ENCODE assay signal across 2 cellular contexts in the genomic region with DNA sequence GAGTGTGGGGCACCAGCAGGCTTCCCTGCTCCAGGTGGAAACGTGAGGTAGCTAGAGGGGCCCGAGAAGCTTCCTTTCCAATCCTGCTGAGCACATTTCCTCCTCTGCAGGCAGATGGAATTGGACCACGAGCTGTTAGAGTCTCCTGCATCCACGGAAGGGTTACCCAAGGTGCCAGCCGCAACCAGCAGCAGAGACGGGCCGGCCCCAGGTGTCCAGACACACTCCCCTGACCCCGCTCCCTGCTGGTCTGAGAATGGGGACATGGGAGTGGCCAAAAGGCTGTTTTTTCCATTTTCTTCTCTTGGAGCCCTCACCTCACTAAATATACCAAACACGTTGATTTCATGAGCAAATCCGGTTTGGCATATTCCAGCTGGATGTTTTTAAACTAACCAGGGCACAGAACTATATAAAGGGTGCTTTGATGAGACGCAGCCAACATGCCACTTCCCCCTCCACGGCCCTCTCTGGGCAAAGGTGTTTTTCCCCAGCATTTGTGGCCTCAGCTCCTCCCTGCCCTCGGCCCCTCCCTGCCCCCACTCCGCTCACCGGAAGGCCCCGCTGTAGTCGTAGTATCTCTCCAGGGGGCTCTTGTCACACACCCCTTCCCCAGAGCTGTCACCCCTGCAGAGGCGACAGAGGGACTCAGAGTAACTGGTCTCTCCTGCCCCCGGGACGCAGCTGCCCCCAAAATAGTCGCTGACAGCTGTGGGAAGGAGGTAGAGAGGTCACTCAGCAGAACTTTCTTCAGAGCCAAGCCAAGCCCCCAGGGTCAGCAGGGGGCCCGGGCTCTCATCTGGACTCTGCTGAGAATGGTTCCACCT.
TF ChIP-seq lines count a peak whose summit lies in the region.

No MANE protein-coding gene starts in this region.

TF ChIP-seq in K562, 482 proteins besides CTCF, POLR2A, EP300 and RAD21:
- TF ChIP-seq EZH2 (IDR thresholded peaks at IDR 0.05; ENCODE audit: borderline replicate concordance, low read depth, low read length), result no peak
- no peak for TF ChIP-seq ARID3A (IDR thresholded peaks at IDR 0.05; ENCODE audit: borderline replicate concordance, low read depth, low read length)
- TF ChIP-seq ZNF766 (CRISPR knock-in tag; conservative IDR thresholded peaks at IDR 0.05), result no peak
- TF ChIP-seq, protein P1, sequence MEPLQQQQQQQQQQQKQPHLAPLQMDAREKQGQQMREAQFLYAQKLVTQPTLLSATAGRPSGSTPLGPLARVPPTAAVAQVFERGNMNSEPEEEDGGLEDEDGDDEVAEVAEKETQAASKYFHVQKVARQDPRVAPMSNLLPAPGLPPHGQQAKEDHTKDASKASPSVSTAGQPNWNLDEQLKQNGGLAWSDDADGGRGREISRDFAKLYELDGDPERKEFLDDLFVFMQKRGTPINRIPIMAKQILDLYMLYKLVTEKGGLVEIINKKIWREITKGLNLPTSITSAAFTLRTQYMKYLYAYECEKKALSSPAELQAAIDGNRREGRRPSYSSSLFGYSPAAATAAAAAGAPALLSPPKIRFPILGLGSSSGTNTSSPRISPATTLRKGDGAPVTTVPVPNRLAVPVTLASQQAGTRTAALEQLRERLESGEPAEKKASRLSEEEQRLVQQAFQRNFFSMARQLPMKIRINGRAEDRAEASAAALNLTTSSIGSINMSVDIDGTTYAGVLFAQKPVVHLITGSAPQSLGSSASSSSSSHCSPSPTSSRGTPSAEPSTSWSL (CRISPR knock-in tag; IDR thresholded peaks at IDR 0.05; ENCODE audit: borderline replicate concordance), result no peak
- TF ChIP-seq ADNP (tag; IDR thresholded peaks at IDR 0.05), result no peak
- no peak for TF ChIP-seq CTBP1 (IDR thresholded peaks at IDR 0.05; ENCODE audit: borderline replicate concordance)
- no peak for TF ChIP-seq NFE2 (IDR thresholded peaks at IDR 0.05; ENCODE audit: low read depth)
- no peak for TF ChIP-seq ZNF696 (CRISPR knock-in tag; conservative IDR thresholded peaks at IDR 0.05)
- no peak for TF ChIP-seq KHSRP (IDR thresholded peaks at IDR 0.05)
- no peak for TF ChIP-seq POLR3A (IDR thresholded peaks at IDR 0.05; ENCODE audit: borderline replicate concordance, extremely low read depth, insufficient read depth, insufficient read length)

TF ChIP-seq in WTC11, 78 proteins besides CTCF, POLR2A, EP300 and RAD21:
- TF ChIP-seq NR3C1 (CRISPR knock-in tag; conservative IDR thresholded peaks at IDR 0.05; ENCODE audit: low read depth) (no peak), MXD4 (CRISPR knock-in tag; IDR thresholded peaks at IDR 0.05; ENCODE audit: borderline replicate concordance) (no peak), USF2 (CRISPR knock-in tag; IDR thresholded peaks at IDR 0.05) (no peak), GRHL2 (CRISPR knock-in tag; IDR thresholded peaks at IDR 0.05; ENCODE audit: insufficient replicate concordance, severe bottlenecking) (no peak), TEAD1 (CRISPR knock-in tag; IDR thresholded peaks at IDR 0.05) (no peak), CREB1 (CRISPR knock-in tag; IDR thresholded peaks at IDR 0.05) (no peak)
- TF ChIP-seq, protein P2, sequence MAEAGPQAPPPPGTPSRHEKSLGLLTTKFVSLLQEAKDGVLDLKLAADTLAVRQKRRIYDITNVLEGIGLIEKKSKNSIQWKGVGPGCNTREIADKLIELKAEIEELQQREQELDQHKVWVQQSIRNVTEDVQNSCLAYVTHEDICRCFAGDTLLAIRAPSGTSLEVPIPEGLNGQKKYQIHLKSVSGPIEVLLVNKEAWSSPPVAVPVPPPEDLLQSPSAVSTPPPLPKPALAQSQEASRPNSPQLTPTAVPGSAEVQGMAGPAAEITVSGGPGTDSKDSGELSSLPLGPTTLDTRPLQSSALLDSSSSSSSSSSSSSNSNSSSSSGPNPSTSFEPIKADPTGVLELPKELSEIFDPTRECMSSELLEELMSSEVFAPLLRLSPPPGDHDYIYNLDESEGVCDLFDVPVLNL (CRISPR knock-in tag; IDR thresholded peaks at IDR 0.05; ENCODE audit: borderline replicate concordance, low read depth), result no peak
- TF ChIP-seq, protein P3, sequence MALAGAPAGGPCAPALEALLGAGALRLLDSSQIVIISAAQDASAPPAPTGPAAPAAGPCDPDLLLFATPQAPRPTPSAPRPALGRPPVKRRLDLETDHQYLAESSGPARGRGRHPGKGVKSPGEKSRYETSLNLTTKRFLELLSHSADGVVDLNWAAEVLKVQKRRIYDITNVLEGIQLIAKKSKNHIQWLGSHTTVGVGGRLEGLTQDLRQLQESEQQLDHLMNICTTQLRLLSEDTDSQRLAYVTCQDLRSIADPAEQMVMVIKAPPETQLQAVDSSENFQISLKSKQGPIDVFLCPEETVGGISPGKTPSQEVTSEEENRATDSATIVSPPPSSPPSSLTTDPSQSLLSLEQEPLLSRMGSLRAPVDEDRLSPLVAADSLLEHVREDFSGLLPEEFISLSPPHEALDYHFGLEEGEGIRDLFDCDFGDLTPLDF (CRISPR knock-in tag; IDR thresholded peaks at IDR 0.05), result no peak
TF ChIP-seq in WTC11: peak in this region for 0.
